7 cellular contexts compared by ENCODE assay signal in genomic region chr3:194070634-194071409, GRCh38.
DNase-seq lines count a peak whose midpoint lies in the region; FAIRE-seq and TF ChIP-seq lines count a peak whose summit lies in the region.

No MANE protein-coding gene starts in this region.

- peaks cover 27% of the 10 kb centered on the region for H3K27me3 Mint-ChIP-seq in HFFc6 (ENCODE audit: insufficient read depth)

- FAIRE-seq in GM12891 (lab: Jason Lieb, UNC): peak; percentile 92

- TF ChIP-seq CTCF in HFFc6 (IDR thresholded peaks at IDR 0.05) (no peak), brain microvascular endothelial cell (IDR thresholded peaks at IDR 0.05; ENCODE audit: low read depth, low read length, missing control alignments) (no peak)

- H3K4me1 ChIP-seq in iPS-20b (ENCODE audit: insufficient read depth, low read length) (no peaks in the 10 kb centered on the region; the same call in 1 of the 2 replicates), skeletal muscle satellite cell (ENCODE audit: control insufficient read depth, insufficient read depth, low read length) (peaks cover 16% of the 10 kb centered on the region)

- TF ChIP-seq POLR2A in GM12891 (IDR thresholded peaks at IDR 0.05; ENCODE audit: low read depth, low read length): no peak

- peaks cover 11% of the 10 kb centered on the region; the same call in 1 of the 2 replicates for H3K36me3 Mint-ChIP-seq in HFFc6 (ENCODE audit: low read depth)

- in situ Hi-C loops in brain microvascular endothelial cell (cut with HindIII; ENCODE audit: low pct_ligation_motif_present, low sequenced_read_pairs): no loop called here

- H3K27ac ChIP-seq in brain microvascular endothelial cell: peak overlapping the region; percentile 79
- H3K27ac ChIP-seq in iPS-20b (ENCODE audit: low read length): no peak overlapping the region

- peak overlapping the region; percentile 55; the same call in 1 of the 2 replicates for H3K9ac ChIP-seq in iPS-20b (ENCODE audit: low read depth, low read length)
- peak overlapping the region; percentile 81 for H3K9ac ChIP-seq in skeletal muscle satellite cell (ENCODE audit: low read depth, low read length)

- no peaks in the 10 kb centered on the region for H3K9me3 ChIP-seq in iPS-20b (ENCODE audit: insufficient read depth, low read depth, low read length)
- H3K9me3 ChIP-seq in skeletal muscle satellite cell (replicated peaks; ENCODE audit: low read length): no peaks in the 10 kb centered on the region

- peak overlapping the region; percentile 36 for H3K4me3 ChIP-seq in brain microvascular endothelial cell (ENCODE audit: low read depth, low read length)
- peak overlapping the region; percentile 54; the same call in 1 of the 2 replicates for H3K4me3 ChIP-seq in iPS-20b (ENCODE audit: low read length)
- peak overlapping the region; percentile 74 for H3K4me3 ChIP-seq in skeletal muscle satellite cell (ENCODE audit: low read length)

- peak overlapping the region; percentile 72 for H3K4me3 Mint-ChIP-seq in HFFc6

- peak overlapping the region; percentile 96 for H3K4me2 ChIP-seq in skeletal muscle satellite cell (ENCODE audit: low read length)

- H3K27me3 ChIP-seq in brain microvascular endothelial cell (replicated peaks): peaks cover 7% of the 10 kb centered on the region
- H3K27me3 ChIP-seq in iPS-20b (ENCODE audit: insufficient read depth, low read length): peaks cover 43% of the 10 kb centered on the region
- peaks cover 10% of the 10 kb centered on the region for H3K27me3 ChIP-seq in skeletal muscle satellite cell (ENCODE audit: control insufficient read depth, insufficient read depth, low read length)

- peak overlapping the region; percentile 52 for H3K27ac Mint-ChIP-seq in HFFc6

- no peaks in the 10 kb centered on the region for H3K36me3 ChIP-seq in brain microvascular endothelial cell (replicated peaks)
- H3K36me3 ChIP-seq in iPS-20b (ENCODE audit: insufficient read depth, low read depth, low read length): no peaks in the 10 kb centered on the region
- no peaks in the 10 kb centered on the region for H3K36me3 ChIP-seq in skeletal muscle satellite cell (ENCODE audit: insufficient read depth, low read length)

- peaks cover 21% of the 10 kb centered on the region for H3K4me1 Mint-ChIP-seq in HFFc6 (ENCODE audit: low read depth)

- peak; percentile 94 for DNase-seq in GM12891 (ENCODE audit: insufficient read length, low spot score)
- DNase-seq in HFFc6: peak; percentile 81
- peak; percentile 82 for DNase-seq in MV-4-11 (lab: John Stamatoyannopoulos, UW)
- DNase-seq in T-helper 22 cell (ENCODE audit: low read depth): peak; percentile 23
- peak; percentile 87 for DNase-seq in brain microvascular endothelial cell

- peaks cover 30% of the 10 kb centered on the region for H3K9me3 Mint-ChIP-seq in HFFc6

TF ChIP-seq in GM12891, 5 proteins besides CTCF, POLR2A, EP300 and RAD21:
- TF ChIP-seq POU2F2 (IDR thresholded peaks at IDR 0.05; ENCODE audit: low read depth, low read length): 0 out of 2 replicates have a peak, but pooled peaks have one; percentile 44
- no peak for TF ChIP-seq POLR2AphosphoS5 (IDR thresholded peaks at IDR 0.05; ENCODE audit: low read depth, low read length)
- peak; percentile 72 for TF ChIP-seq PAX5 (IDR thresholded peaks at IDR 0.05; ENCODE audit: insufficient read depth, low read length, severe bottlenecking)
- TF ChIP-seq SPI1 (IDR thresholded peaks at IDR 0.05; ENCODE audit: low read depth, low read length): no peak

Comparison
In these comparisons a context has a peak if more than half of its experiments do, and no peak if none do; other contexts are left out.
1. DNase-seq: peak in every context shown above with its lines; median percentile 94 in GM12891; 87 in brain microvascular endothelial cell; 82 in MV-4-11; 81 in HFFc6; 23 in T-helper 22 cell.